9 cellular contexts compared by ENCODE assay signal in the genomic region with DNA sequence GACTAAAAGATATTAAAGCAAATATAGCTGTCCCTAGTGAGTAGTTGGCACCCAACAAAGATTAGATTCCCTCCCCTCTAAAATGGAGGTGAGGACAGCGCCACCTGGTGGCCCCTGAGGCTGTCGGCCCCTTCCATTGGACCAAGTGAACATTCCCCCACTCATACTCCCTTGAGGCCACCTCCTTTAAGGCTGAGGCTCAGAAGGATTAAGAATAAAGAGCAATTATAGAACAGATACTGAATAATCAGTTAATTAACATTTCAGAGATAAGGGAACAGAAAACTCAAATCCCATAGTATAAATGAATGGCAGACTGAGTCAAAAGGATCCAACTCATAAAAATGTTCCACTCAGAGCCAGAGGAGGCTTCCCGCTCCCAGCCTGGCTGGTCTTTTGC.
A peak's percentile ranks its signal among the peaks of the same experiment; 100 is the strongest.
DNase-seq lines count a peak whose midpoint lies in the region; ATAC-seq, FAIRE-seq and TF ChIP-seq lines count a peak whose summit lies in the region.
"Had no signal": no experiment of that assay in that cellular context is flagged by ENCODE, and none has a peak within 500 bp of the region (broad histone marks: within the 10 kb centered on the region; RNA-seq: fewer than 3 reads in every experiment).

No MANE protein-coding gene starts in this region.

- H3K9me3 ChIP-seq in right atrium auricular region = no peaks in the 10 kb centered on the region

- no peak overlapping the region for H3K4me3 ChIP-seq in right atrium auricular region

- H3K36me3 Mint-ChIP-seq in endothelial cell (ENCODE audit: low read depth, unreplicated experiment) = no peaks in the 10 kb centered on the region

- no peaks in the 10 kb centered on the region for H3K9me3 Mint-ChIP-seq in endothelial cell (ENCODE audit: unreplicated experiment)
- H3K9me3 Mint-ChIP-seq: dendritic cell treated with granulocyte-macrophage colony-stimulating factor and Interleukin-4, amounts not matched to agents 40 ng/mL and 50 ng/mL, for 4 days had no signal

- no peaks in the 10 kb centered on the region for H3K27me3 ChIP-seq in right atrium auricular region

- H3K4me1 Mint-ChIP-seq in endothelial cell (ENCODE audit: unreplicated experiment) = peaks cover 18% of the 10 kb centered on the region

- ATAC-seq in left cardiac atrium (no peak), HG02798 (IDR thresholded peaks at IDR 0.05; ENCODE audit: poor library complexity, unreplicated experiment) (peak; percentile 68)

- no peak for FAIRE-seq in frontal cortex (lab: Jason Lieb, UNC)

- H3K27ac Mint-ChIP-seq in endothelial cell (ENCODE audit: unreplicated experiment) = no peak overlapping the region
- H3K27ac Mint-ChIP-seq: dendritic cell treated with granulocyte-macrophage colony-stimulating factor and Interleukin-4, amounts not matched to agents 40 ng/mL and 50 ng/mL, for 4 days had no signal

- no peak overlapping the region for H3K4me3 Mint-ChIP-seq in endothelial cell (ENCODE audit: unreplicated experiment)
- H3K4me3 Mint-ChIP-seq: dendritic cell treated with granulocyte-macrophage colony-stimulating factor and Interleukin-4, amounts not matched to agents 40 ng/mL and 50 ng/mL, for 4 days had no signal

- no peaks in the 10 kb centered on the region for H3K36me3 ChIP-seq in right atrium auricular region

- H3K27ac ChIP-seq in right atrium auricular region = no peak overlapping the region

- intact Hi-C loops in left cardiac atrium (cut with DNase I) = no loop called here

- TF ChIP-seq CTCF in right atrium auricular region (IDR thresholded peaks at IDR 0.05) = peak in 1 of 2 donors; percentile 53
- peak; percentile 88 for TF ChIP-seq CTCF in endothelial cell (IDR thresholded peaks at IDR 0.05; ENCODE audit: unreplicated experiment)

- H3K4me1 ChIP-seq in right atrium auricular region = no peaks in the 10 kb centered on the region

- no peaks in the 10 kb centered on the region for H3K27me3 Mint-ChIP-seq in endothelial cell (ENCODE audit: unreplicated experiment)

- peak; percentile 29 for DNase-seq in left cardiac atrium
- DNase-seq in right atrium auricular region (ENCODE audit: low spot score) = no peak
- DNase-seq in RPMI8226 = peak; percentile 29
- DNase-seq in endothelial cell (ENCODE audit: low spot score) = peak; percentile 45
- DNase-seq in stimulated activated CD4-positive, alpha-beta T cell treated with anti-CD3 and anti-CD28 coated beads, Interleukin-4, amount 100 ng/mL, for 48 hours (ENCODE audit: low read depth in 2 of 2) = peak; percentile 34 to 59
- no peak for DNase-seq in frontal cortex (ENCODE audit: low spot score in 2 of 2)
- no peak for DNase-seq in SIG-M5 treated with dmso at 0.1 percent for 504 hours (lab: John Stamatoyannopoulos, UW; ENCODE audit: unreplicated experiment)

Comparison
In these comparisons a context has a peak if more than half of its experiments do, and no peak if none do; other contexts are left out.
1. DNase-seq: peak in left cardiac atrium (single experiment), RPMI8226 (single experiment), endothelial cell (single experiment) and stimulated activated CD4-positive, alpha-beta T cell treated with anti-CD3 and anti-CD28 coated beads, Interleukin-4, amount 100 ng/mL, for 48 hours (2 of 2); none in right atrium auricular region (single experiment), frontal cortex (0 of 2) and SIG-M5 treated with dmso at 0.1 percent for 504 hours (single experiment).